In genomic region chr17:61393904-61394629, GRCh38 we compare ENCODE assay signal across 11 cellular contexts. TPM values are rescaled to one million over a fixed set of nuclear protein-coding genes. Genes with fewer than 3 reads are reported as not detected.
DNase-seq lines count a peak whose midpoint lies in the region; ATAC-seq and TF ChIP-seq lines count a peak whose summit lies in the region.
"Had no signal": no experiment of that assay in that cellular context is flagged by ENCODE, and none has a peak within 500 bp of the region (broad histone marks: within the 10 kb centered on the region; RNA-seq: fewer than 3 reads in every experiment).

No MANE protein-coding gene starts in this region.

- intact Hi-C loops in esophagus muscularis mucosa (cut with DNase I) (loop anchor here (5.0 to 10.0 kb wide), 3 partner anchors 139 to 679 kb away; no protein-coding TSS in a partner anchor), dorsolateral prefrontal cortex (cut with DNase I) (loop anchor here (5.0 to 10.0 kb wide), 3 partner anchors 179 to 677 kb away; no protein-coding TSS in a partner anchor)

- no peak for TF ChIP-seq EP300 in esophagus muscularis mucosa (IDR thresholded peaks at IDR 0.05)

- 90% methylated on average over 6 of the region's 7 CpGs for WGBS in esophagus muscularis mucosa

- H3K4me3 ChIP-seq in esophagus muscularis mucosa = no peak overlapping the region
- no peak overlapping the region for H3K4me3 ChIP-seq in dorsolateral prefrontal cortex

- ATAC-seq in HG03280 (IDR thresholded peaks at IDR 0.05; ENCODE audit: unreplicated experiment) (no peak), HG02870 (IDR thresholded peaks at IDR 0.05; ENCODE audit: unreplicated experiment) (no peak)
- ATAC-seq in activated CD4-positive, CD25-positive, alpha-beta regulatory T cell treated with anti-CD3 and anti-CD28 coated beads, Interleukin-2, amount 50 U/mL, for 24 hours = no peak

- H3K36me3 ChIP-seq in esophagus muscularis mucosa = peaks cover 0 to 5% (median 0%) of the 10 kb centered on the region in 4 donors

- peak; percentile 43 for DNase-seq in EH (ENCODE audit: low read depth)
- DNase-seq in OCI-M1 (lab: John Stamatoyannopoulos, UW) = peak; percentile 54
- no peak for DNase-seq in esophagus muscularis mucosa (ENCODE audit: extremely low spot score)
- DNase-seq in renal cortical epithelial cell (ENCODE audit: low read depth) = peak; percentile 38
- DNase-seq in dorsolateral prefrontal cortex = no peak
- DNase-seq: activated CD4-positive, CD25-positive, alpha-beta regulatory T cell; stimulated activated CD4-positive, alpha-beta T cell treated with anti-CD3 and anti-CD28 coated beads, Interleukin-12 subunit alpha, Interleukin-12 subunit beta, amount 100 ng/mL, for 4 hours had no signal

- H3K27ac ChIP-seq in esophagus muscularis mucosa (replicated peaks in 1 of 4) (peak overlapping the region in 3 of 4 donors; percentile 13 to 89 (median 37)), dorsolateral prefrontal cortex (peak overlapping the region in 5 of 59 donors; percentile 23 to 71 (median 31))

- peaks cover 0 to 39% (median 22%) of the 10 kb centered on the region in 4 donors for H3K27me3 ChIP-seq in esophagus muscularis mucosa
- peaks cover 5 to 39% (median 33%) of the 10 kb centered on the region in 45 donors for H3K27me3 ChIP-seq in dorsolateral prefrontal cortex

- no peaks in the 10 kb centered on the region for H3K9me3 ChIP-seq in esophagus muscularis mucosa

- TF ChIP-seq CTCF in esophagus muscularis mucosa (IDR thresholded peaks at IDR 0.05) (no peak), dorsolateral prefrontal cortex (IDR thresholded peaks at IDR 0.05 in 54 of 56, conservative IDR thresholded peaks at IDR 0.05 in 2 of 56; ENCODE audit: low read depth in 1 of 56, partially characterized antibody in 56 of 56) (no peak)

- peaks cover 33 to 66% (median 54%) of the 10 kb centered on the region in 4 donors for H3K4me1 ChIP-seq in esophagus muscularis mucosa

- TF ChIP-seq POLR2A in esophagus muscularis mucosa (IDR thresholded peaks at IDR 0.05; ENCODE audit: low read depth) = no peak

RNA-seq across cellular contexts. Expression of gene TBX2, which starts 5.6 kb away (rescaled TPM):
- 10 to 100 TPM; 17.9 to 42.6 (median 31.3) TPM for total RNA-seq in esophagus muscularis mucosa
- 2.1 and 4.8 TPM in 2 replicates for total RNA-seq in renal cortical epithelial cell
- total RNA-seq in dorsolateral prefrontal cortex = 10 to 100 TPM in 12 of 120 experiments, 1 to 10 TPM in 108; 2.4 to 18.6 (median 6.0) TPM
- total RNA-seq: endothelial cell of umbilical vein had no signal

RNA-seq across cellular contexts. Expression of gene TBX4, which starts 58.2 kb away (rescaled TPM):
- total RNA-seq in esophagus muscularis mucosa = not detected
- total RNA-seq in renal cortical epithelial cell = not detected in 2 replicates
- total RNA-seq in dorsolateral prefrontal cortex = under 1 TPM in 1 of 120 experiments, not detected in 119; 0.35 TPM
- total RNA-seq: endothelial cell of umbilical vein had no signal

Comparison
In these comparisons a context has a peak if more than half of its experiments do, and no peak if none do; other contexts are left out.
1. DNase-seq: peak in EH (single experiment), OCI-M1 (single experiment) and renal cortical epithelial cell (single experiment); none in esophagus muscularis mucosa (single experiment) and dorsolateral prefrontal cortex (0 of 10).